ENCODE assay signal across 39 cellular contexts in genomic region chr7:94491410-94491809, GRCh38.
"Had no signal": no experiment of that assay in that cellular context is flagged by ENCODE, and none has a peak within 500 bp of the region (broad histone marks: within the 10 kb centered on the region; RNA-seq: fewer than 3 reads in every experiment).

No MANE protein-coding gene starts in this region.

- H3K4me3 Mint-ChIP-seq: activated naive CD4-positive, alpha-beta T cell treated with anti-CD3 and anti-CD28 coated beads for 36 hours; activated naive CD4-positive, alpha-beta T cell treated with anti-CD3 and anti-CD28 coated beads, Interleukin-2, amount 10 ng/mL, durations not matched to agents 7 days and 5 days; activated naive CD4-positive, alpha-beta T cell treated with anti-CD3 and anti-CD28 coated beads, Interleukin-2, amount 50 U/mL, for 24 hours; activated naive CD8-positive, alpha-beta T cell; activated naive CD8-positive, alpha-beta T cell treated with anti-CD3 and anti-CD28 coated beads for 36 hours; activated naive CD8-positive, alpha-beta T cell treated with anti-CD3 and anti-CD28 coated beads, Interleukin-2, amount 10 ng/mL, durations not matched to agents 7 days and 5 days; activated naive CD8-positive, alpha-beta T cell treated with anti-CD3 and anti-CD28 coated beads, Interleukin-2, amount 50 U/mL, for 24 hours; activated T-cell treated with anti-CD3 and anti-CD28 coated beads, Interleukin-2, amount 50 U/mL, for 4 hours; activated T-cell treated with anti-CD3 and anti-CD28 coated beads, Interleukin-2, amount 50 U/mL, for 72 hours; activated T-helper 1 cell treated with anti-CD3 and anti-CD28 coated beads, Interleukin-12 subunit alpha, Interleukin-12 subunit beta, Interleukin-2, Interleukin-4 antibody, amounts not matched to agents 30 ng/mL and 10 ng/mL and 1 ng/mL, durations not matched to agents 14 hours and 24 hours and 36 hours; activated T-helper 17 cell treated with anti-CD3 and anti-CD28 coated beads, Interleukin-2, amount 50 U/mL, for 72 hours; brain; central memory CD8-positive, alpha-beta T cell had no signal

- H3K36me3 Mint-ChIP-seq: activated naive CD4-positive, alpha-beta T cell treated with anti-CD3 and anti-CD28 coated beads, Interleukin-2, amount 10 ng/mL, durations not matched to agents 7 days and 5 days; activated naive CD8-positive, alpha-beta T cell treated with anti-CD3 and anti-CD28 coated beads for 36 hours; activated naive CD8-positive, alpha-beta T cell treated with anti-CD3 and anti-CD28 coated beads, Interleukin-2, amount 10 ng/mL, durations not matched to agents 7 days and 5 days; brain had no signal

- H3K36me3 ChIP-seq: adrenal gland, ascending aorta, brain microvascular endothelial cell, breast epithelium, cardiac muscle cell had no signal

- H3K27me3 ChIP-seq: adrenal gland, ascending aorta, body of pancreas, brain microvascular endothelial cell, breast epithelium, cardiac muscle cell had no signal

- H3K4me1 ChIP-seq: adrenal gland, ascending aorta, body of pancreas, breast epithelium had no signal

- FAIRE-seq: astrocyte, bronchial epithelial cell, colon had no signal

- H3K9me3 ChIP-seq: adrenal gland, ascending aorta, body of pancreas, breast epithelium had no signal

- H3K27ac ChIP-seq: adrenal gland, ascending aorta, body of pancreas, brain microvascular endothelial cell, breast epithelium, cardiac muscle cell had no signal

- H3K9me3 Mint-ChIP-seq: activated naive CD4-positive, alpha-beta T cell treated with anti-CD3 and anti-CD28 coated beads for 36 hours; activated naive CD4-positive, alpha-beta T cell treated with anti-CD3 and anti-CD28 coated beads, Interleukin-2, amount 10 ng/mL, durations not matched to agents 7 days and 5 days; activated naive CD4-positive, alpha-beta T cell treated with anti-CD3 and anti-CD28 coated beads, Interleukin-2, amount 50 U/mL, for 24 hours; activated naive CD8-positive, alpha-beta T cell treated with anti-CD3 and anti-CD28 coated beads for 36 hours; activated naive CD8-positive, alpha-beta T cell treated with anti-CD3 and anti-CD28 coated beads, Interleukin-2, amount 10 ng/mL, durations not matched to agents 7 days and 5 days; activated naive CD8-positive, alpha-beta T cell treated with anti-CD3 and anti-CD28 coated beads, Interleukin-2, amount 50 U/mL, for 24 hours; activated T-helper 17 cell treated with anti-CD3 and anti-CD28 coated beads, Interleukin-2, amount 50 U/mL, for 72 hours; activated T-helper 2 cell treated with anti-CD3 and anti-CD28 coated beads, Interferon-gamma antibody, Interleukin-2, Interleukin-4, amounts not matched to agents 10 μg/mL and 5 μg/mL and 100 μg/mL, durations not matched to agents 14 hours and 24 hours and 36 hours had no signal

- DNase-seq: activated effector memory CD4-positive, alpha-beta T cell treated with anti-CD3 and anti-CD28 coated beads, Interleukin-2, amount 50 U/mL, for 16 hours; activated effector memory CD4-positive, alpha-beta T cell treated with Interleukin-2 at 50 U/mL for 16 hours; activated gamma-delta T cell; activated gamma-delta T cell treated with Interleukin-2 at 50 U/mL for 16 hours; activated naive CD4-positive, alpha-beta T cell; activated naive CD4-positive, alpha-beta T cell treated with anti-CD3 and anti-CD28 coated beads for 36 hours; activated naive CD4-positive, alpha-beta T cell treated with anti-CD3 and anti-CD28 coated beads, Interleukin-2, amount 10 ng/mL, durations not matched to agents 7 days and 5 days; activated naive CD4-positive, alpha-beta T cell treated with anti-CD3 and anti-CD28 coated beads, Interleukin-2, amount 50 U/mL, for 16 hours; activated naive CD4-positive, alpha-beta T cell treated with Interleukin-2 at 50 U/mL for 16 hours; activated naive CD8-positive, alpha-beta T cell treated with anti-CD3 and anti-CD28 coated beads for 36 hours; activated naive CD8-positive, alpha-beta T cell treated with anti-CD3 and anti-CD28 coated beads, Interleukin-2, amount 10 ng/mL, durations not matched to agents 7 days and 5 days; activated naive CD8-positive, alpha-beta T cell treated with anti-CD3 and anti-CD28 coated beads, Interleukin-2, amount 50 U/mL, for 24 hours; activated T-cell treated with anti-CD3 and anti-CD28 coated beads, Interleukin-2, amount 50 U/mL, for 4 hours; activated T-cell treated with anti-CD3 and anti-CD28 coated beads, Interleukin-2, amount 50 U/mL, for 48 hours; activated T-cell treated with anti-CD3 and anti-CD28 coated beads, Interleukin-2, amount 50 U/mL, for 72 hours; adrenal gland; amniotic stem cell; amygdala; anterior cingulate cortex; aorta; body of pancreas; brain microvascular endothelial cell; caudate nucleus; central memory CD4-positive, alpha-beta T cell; cerebellar nuclear complex had no signal

- H3K4me3 ChIP-seq: adrenal gland, ascending aorta, body of pancreas, breast epithelium, cardiac muscle cell had no signal

- H3K27me3 Mint-ChIP-seq: activated naive CD4-positive, alpha-beta T cell treated with anti-CD3 and anti-CD28 coated beads, Interleukin-2, amount 10 ng/mL, durations not matched to agents 7 days and 5 days; brain had no signal

- H3K4me1 Mint-ChIP-seq: activated naive CD4-positive, alpha-beta T cell treated with anti-CD3 and anti-CD28 coated beads, Interleukin-2, amount 10 ng/mL, durations not matched to agents 7 days and 5 days; activated naive CD4-positive, alpha-beta T cell treated with anti-CD3 and anti-CD28 coated beads, Interleukin-2, amount 50 U/mL, for 24 hours; activated naive CD8-positive, alpha-beta T cell treated with anti-CD3 and anti-CD28 coated beads for 36 hours; activated naive CD8-positive, alpha-beta T cell treated with anti-CD3 and anti-CD28 coated beads, Interleukin-2, amount 10 ng/mL, durations not matched to agents 7 days and 5 days; brain; central memory CD8-positive, alpha-beta T cell had no signal

- H3K27ac Mint-ChIP-seq: activated naive CD4-positive, alpha-beta T cell treated with anti-CD3 and anti-CD28 coated beads for 36 hours; activated naive CD4-positive, alpha-beta T cell treated with anti-CD3 and anti-CD28 coated beads, Interleukin-2, amount 10 ng/mL, durations not matched to agents 7 days and 5 days; activated naive CD4-positive, alpha-beta T cell treated with anti-CD3 and anti-CD28 coated beads, Interleukin-2, amount 50 U/mL, for 24 hours; activated naive CD4-positive, alpha-beta T cell treated with anti-CD3 and anti-CD28 coated beads, Interleukin-2, amount 50 U/mL, for 72 hours; activated naive CD8-positive, alpha-beta T cell; activated naive CD8-positive, alpha-beta T cell treated with anti-CD3 and anti-CD28 coated beads for 36 hours; activated naive CD8-positive, alpha-beta T cell treated with anti-CD3 and anti-CD28 coated beads, Interleukin-2, amount 10 ng/mL, durations not matched to agents 7 days and 5 days; activated naive CD8-positive, alpha-beta T cell treated with anti-CD3 and anti-CD28 coated beads, Interleukin-2, amount 50 U/mL, for 24 hours; activated T-cell treated with anti-CD3 and anti-CD28 coated beads, Interleukin-2, amount 50 U/mL, for 72 hours; activated T-helper 1 cell treated with anti-CD3 and anti-CD28 coated beads, Interleukin-12 subunit alpha, Interleukin-12 subunit beta, Interleukin-2, Interleukin-4 antibody, amounts not matched to agents 30 ng/mL and 10 ng/mL and 1 ng/mL, durations not matched to agents 14 hours and 24 hours and 36 hours; activated T-helper 17 cell treated with anti-CD3 and anti-CD28 coated beads, Interleukin-2, amount 50 U/mL, for 72 hours; activated T-helper 2 cell treated with anti-CD3 and anti-CD28 coated beads, Interferon-gamma antibody, Interleukin-2, Interleukin-4, amounts not matched to agents 10 μg/mL and 5 μg/mL and 100 μg/mL, durations not matched to agents 14 hours and 24 hours and 36 hours; brain had no signal

- ATAC-seq: activated naive CD4-positive, alpha-beta T cell treated with anti-CD3 and anti-CD28 coated beads, Interleukin-2, amount 50 U/mL, for 72 hours; activated naive CD8-positive, alpha-beta T cell treated with anti-CD3 and anti-CD28 coated beads, Interleukin-2, amount 50 U/mL, for 24 hours; activated T-cell treated with anti-CD3 and anti-CD28 coated beads, Interleukin-2, amount 50 U/mL, for 4 hours; activated T-cell treated with anti-CD3 and anti-CD28 coated beads, Interleukin-2, amount 50 U/mL, for 72 hours; activated T-helper 17 cell treated with anti-CD3 and anti-CD28 coated beads, Interleukin-2, amount 50 U/mL, for 72 hours; body of pancreas had no signal
